In genomic region chr18:79596451-79597175, GRCh38 we compare ENCODE assay signal across 14 cellular contexts.
"Had no signal": no experiment of that assay in that cellular context is flagged by ENCODE, and none has a peak within 500 bp of the region (broad histone marks: within the 10 kb centered on the region; RNA-seq: fewer than 3 reads in every experiment).

No MANE protein-coding gene starts in this region.

- H3K9me3 ChIP-seq: pancreas had no signal

- DNase-seq: activated CD4-positive, alpha-beta memory T cell treated with anti-CD3 and anti-CD28 coated beads, Interleukin-2, amount 10 ng/mL, durations not matched to agents 7 days and 5 days; activated CD4-positive, alpha-beta T cell treated with anti-CD3 and anti-CD28 coated beads for 36 hours; activated gamma-delta T cell; activated naive CD8-positive, alpha-beta T cell treated with anti-CD3 and anti-CD28 coated beads, Interleukin-2, amount 10 ng/mL, durations not matched to agents 7 days and 5 days; activated T-cell treated with anti-CD3 and anti-CD28 coated beads, Interleukin-2, amount 50 U/mL, for 48 hours; naive thymus-derived CD8-positive, alpha-beta T cell; small intestine had no signal

- H3K27ac ChIP-seq: breast epithelium, dorsolateral prefrontal cortex, pancreas, tibial artery, VCaP had no signal

- H3K4me3 ChIP-seq: breast epithelium, dorsolateral prefrontal cortex, pancreas, tibial artery had no signal

- ATAC-seq: activated CD4-positive, alpha-beta T cell treated with anti-CD3 and anti-CD28 coated beads for 36 hours; esophagus mucosa; naive thymus-derived CD8-positive, alpha-beta T cell; pancreas; stimulated activated memory B cell treated with anti-CD40 and anti-IgM and Interleukin-4, amounts not matched to agents 10 μg/mL and 1 μg/mL and 100 μg/mL, for 72 hours had no signal

- H3K36me3 ChIP-seq: breast epithelium, pancreas, tibial artery had no signal

- H3K4me1 ChIP-seq: breast epithelium, pancreas, tibial artery had no signal
